In genomic region chr11:122192634-122193245, GRCh38 we compare ENCODE assay signal across 1 cellular context.
TF ChIP-seq lines count a peak whose summit lies in the region.

No MANE protein-coding gene starts in this region.

TF ChIP-seq in GM23338, 12 proteins besides CTCF, POLR2A, EP300 and RAD21 (continued from another document):
- TF ChIP-seq ZNF462 (CRISPR knock-in tag; IDR thresholded peaks at IDR 0.05) = no peak
- no peak for TF ChIP-seq NANOG (IDR thresholded peaks at IDR 0.05; ENCODE audit: borderline replicate concordance)
- TF ChIP-seq REST (IDR thresholded peaks at IDR 0.05; ENCODE audit: unreplicated experiment) = no peak
- TF ChIP-seq, protein P1, sequence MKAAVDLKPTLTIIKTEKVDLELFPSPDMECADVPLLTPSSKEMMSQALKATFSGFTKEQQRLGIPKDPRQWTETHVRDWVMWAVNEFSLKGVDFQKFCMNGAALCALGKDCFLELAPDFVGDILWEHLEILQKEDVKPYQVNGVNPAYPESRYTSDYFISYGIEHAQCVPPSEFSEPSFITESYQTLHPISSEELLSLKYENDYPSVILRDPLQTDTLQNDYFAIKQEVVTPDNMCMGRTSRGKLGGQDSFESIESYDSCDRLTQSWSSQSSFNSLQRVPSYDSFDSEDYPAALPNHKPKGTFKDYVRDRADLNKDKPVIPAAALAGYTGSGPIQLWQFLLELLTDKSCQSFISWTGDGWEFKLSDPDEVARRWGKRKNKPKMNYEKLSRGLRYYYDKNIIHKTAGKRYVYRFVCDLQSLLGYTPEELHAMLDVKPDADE (IDR thresholded peaks at IDR 0.05) = no peak
- no peak for TF ChIP-seq POLR2AphosphoS5 (IDR thresholded peaks at IDR 0.05; ENCODE audit: low read depth)
